Comparison of ENCODE assay signal across 10 cellular contexts in genomic region chr19:46546194-46546896, GRCh38. TPM values are rescaled to one million over a fixed set of nuclear protein-coding genes. Genes with fewer than 3 reads are reported as not detected.
DNase-seq lines count a peak whose midpoint lies in the region; ATAC-seq and TF ChIP-seq lines count a peak whose summit lies in the region.
"Had no signal": no experiment of that assay in that cellular context is flagged by ENCODE, and none has a peak within 500 bp of the region (broad histone marks: within the 10 kb centered on the region; RNA-seq: fewer than 3 reads in every experiment).

No MANE protein-coding gene starts in this region.

- peak overlapping the region in 1 of 2 donors; percentile 37 for H3K9ac ChIP-seq in mucosa of rectum (ENCODE audit: low read depth in 1 of 2, low read length in 2 of 2)

- H3K4me1 ChIP-seq in mucosa of rectum (ENCODE audit: control insufficient read depth in 2 of 2, insufficient read depth in 2 of 2, low read length in 2 of 2) = no peaks in the 10 kb centered on the region
- H3K4me1 ChIP-seq in esophagus squamous epithelium = peaks cover 0 to 5% (median 0%) of the 10 kb centered on the region in 3 donors

- H3K4me1 Mint-ChIP-seq in endothelial cell (ENCODE audit: unreplicated experiment) = peaks cover 4% of the 10 kb centered on the region

- H3K27me3 ChIP-seq in mucosa of rectum (ENCODE audit: control insufficient read depth in 2 of 2, insufficient read depth in 2 of 2, low read length in 2 of 2) (no peaks in the 10 kb centered on the region), esophagus squamous epithelium (no peaks in the 10 kb centered on the region)
- H3K27me3 ChIP-seq: dorsolateral prefrontal cortex had no signal

- TF ChIP-seq POLR2A in esophagus squamous epithelium (IDR thresholded peaks at IDR 0.05) = no peak

- DNase-seq in DMS153 (lab: John Stamatoyannopoulos, UW) (peak; percentile 17), DMS153 treated with DMSO at 0.1 percent for 48 hours (lab: John Stamatoyannopoulos, UW; ENCODE audit: unreplicated experiment) (no peak), NCI-H82 treated with DMSO at 0.1 percent for 48 hours (lab: John Stamatoyannopoulos, UW; ENCODE audit: unreplicated experiment) (peak; percentile 36), endothelial cell (ENCODE audit: low spot score) (peak; percentile 49), esophagus squamous epithelium (lab: John Stamatoyannopoulos, UW) (no peak)

- intact Hi-C loops in esophagus squamous epithelium (cut with DNase I) = no loop called here

- peaks cover 3% of the 10 kb centered on the region for H3K9me3 Mint-ChIP-seq in endothelial cell (ENCODE audit: unreplicated experiment)

- peaks cover 2 to 3% of the 10 kb centered on the region in 2 donors for H3K9me3 ChIP-seq in mucosa of rectum (ENCODE audit: control insufficient read depth in 2 of 2, low read length in 2 of 2)
- H3K9me3 ChIP-seq in esophagus squamous epithelium = peaks cover 0 to 17% (median 16%) of the 10 kb centered on the region in 3 donors

- peak overlapping the region; percentile 47 to 73 for H3K4me3 ChIP-seq in mucosa of rectum (ENCODE audit: low read length in 2 of 2)
- H3K4me3 ChIP-seq in esophagus squamous epithelium = no peak overlapping the region

- TF ChIP-seq CTCF in endothelial cell (IDR thresholded peaks at IDR 0.05; ENCODE audit: unreplicated experiment) (no peak), esophagus squamous epithelium (IDR thresholded peaks at IDR 0.05) (no peak)

- WGBS in esophagus squamous epithelium, 2 donors = 48 to 70% methylated on average over 4 to 7 of the region's 7 CpGs

- ATAC-seq in HG03342 (IDR thresholded peaks at IDR 0.05; ENCODE audit: unreplicated experiment) = no peak
- ATAC-seq in GM18861 (IDR thresholded peaks at IDR 0.05; ENCODE audit: unreplicated experiment) = no peak

- H3K27me3 Mint-ChIP-seq in endothelial cell (ENCODE audit: unreplicated experiment) = peaks cover 5% of the 10 kb centered on the region

- peak overlapping the region; percentile 67 for H3K27ac Mint-ChIP-seq in endothelial cell (ENCODE audit: unreplicated experiment)

- no peak overlapping the region for H3K27ac ChIP-seq in mucosa of rectum (ENCODE audit: low read depth in 2 of 2, low read length in 2 of 2)
- H3K27ac ChIP-seq in esophagus squamous epithelium = no peak overlapping the region
- H3K27ac ChIP-seq: 22Rv1, dorsolateral prefrontal cortex had no signal

- H3K36me3 ChIP-seq in mucosa of rectum (ENCODE audit: control insufficient read depth in 2 of 2, insufficient read depth in 2 of 2, low read length in 2 of 2) = no peaks in the 10 kb centered on the region
- no peaks in the 10 kb centered on the region for H3K36me3 ChIP-seq in esophagus squamous epithelium

- no peak overlapping the region for H3K4me3 Mint-ChIP-seq in endothelial cell (ENCODE audit: unreplicated experiment)

- H3K36me3 Mint-ChIP-seq in endothelial cell (ENCODE audit: low read depth, unreplicated experiment) = no peaks in the 10 kb centered on the region

RNA-seq across cellular contexts. Expression of gene PNMA8B, which starts 50.7 kb away (rescaled TPM):
- total RNA-seq in endothelial cell (ENCODE audit: unreplicated experiment) = 1.3 TPM
- total RNA-seq in esophagus squamous epithelium = 1 to 10 TPM in 1 of 4 donors, under 1 TPM in 3; 0.13 to 1.1 (median 0.79) TPM

RNA-seq across cellular contexts. Expression of gene CALM3, which starts 54.8 kb away (rescaled TPM):
- total RNA-seq in endothelial cell (ENCODE audit: unreplicated experiment) (564 TPM), esophagus squamous epithelium (100 to 1,000 TPM in 1 of 4 donors, 10 to 100 TPM in 3; 61.9 to 147 (median 84.6) TPM)

Comparison
In these comparisons a context has a peak if more than half of its experiments do, and no peak if none do; other contexts are left out.
1. DNase-seq: peak in DMS153 (single experiment), NCI-H82 treated with DMSO at 0.1 percent for 48 hours (single experiment) and endothelial cell (single experiment); none in DMS153 treated with DMSO at 0.1 percent for 48 hours (single experiment) and esophagus squamous epithelium (single experiment).
2. H3K4me3 ChIP-seq: peak in mucosa of rectum (2 of 2); none in esophagus squamous epithelium (0 of 4).